ENCODE assay signal across 1 cellular context in the genomic region with DNA sequence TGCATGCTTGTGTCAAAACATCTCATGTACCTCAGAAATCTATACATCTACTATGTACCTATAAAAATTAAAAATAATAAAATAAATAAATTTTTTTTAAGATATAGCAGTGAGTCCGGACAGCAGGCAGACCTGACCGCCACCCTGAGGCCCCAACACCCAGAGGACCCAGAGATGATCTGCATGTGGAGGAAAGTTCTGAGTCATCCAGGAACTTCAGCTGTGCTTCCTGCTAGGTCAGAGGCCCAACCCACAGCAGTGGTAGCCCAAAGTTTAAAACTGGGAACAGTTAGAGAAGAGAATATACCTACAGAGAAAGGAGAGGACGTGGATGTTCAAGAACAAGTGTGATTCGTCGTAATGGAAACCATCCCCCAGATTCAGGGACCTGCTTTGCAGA.
TF ChIP-seq lines count a peak whose summit lies in the region.

No MANE protein-coding gene starts in this region.

TF ChIP-seq in HCT116, 20 proteins besides CTCF, POLR2A, EP300 and RAD21:
- TF ChIP-seq SRF (IDR thresholded peaks at IDR 0.05; ENCODE audit: low read depth) (no peak), SP1 (IDR thresholded peaks at IDR 0.05; ENCODE audit: low read depth) (no peak), POLR2AphosphoS5 (IDR thresholded peaks at IDR 0.05; ENCODE audit: low read depth, low read length) (no peak), CEBPB (IDR thresholded peaks at IDR 0.05; ENCODE audit: low read depth) (no peak), JUND (IDR thresholded peaks at IDR 0.05) (no peak), SIN3A (IDR thresholded peaks at IDR 0.05; ENCODE audit: low read depth) (no peak), TCF7L2 (IDR thresholded peaks at IDR 0.05; ENCODE audit: borderline replicate concordance, extremely low read depth, insufficient read depth, insufficient read length) (no peak), EGR1 (IDR thresholded peaks at IDR 0.05; ENCODE audit: low read depth) (no peak), ZNF274 (IDR thresholded peaks at IDR 0.05; ENCODE audit: low read depth, low read length) (no peak)
- TF ChIP-seq, protein P1, sequence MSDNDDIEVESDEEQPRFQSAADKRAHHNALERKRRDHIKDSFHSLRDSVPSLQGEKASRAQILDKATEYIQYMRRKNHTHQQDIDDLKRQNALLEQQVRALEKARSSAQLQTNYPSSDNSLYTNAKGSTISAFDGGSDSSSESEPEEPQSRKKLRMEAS (IDR thresholded peaks at IDR 0.05): no peak
- TF ChIP-seq, protein P2, sequence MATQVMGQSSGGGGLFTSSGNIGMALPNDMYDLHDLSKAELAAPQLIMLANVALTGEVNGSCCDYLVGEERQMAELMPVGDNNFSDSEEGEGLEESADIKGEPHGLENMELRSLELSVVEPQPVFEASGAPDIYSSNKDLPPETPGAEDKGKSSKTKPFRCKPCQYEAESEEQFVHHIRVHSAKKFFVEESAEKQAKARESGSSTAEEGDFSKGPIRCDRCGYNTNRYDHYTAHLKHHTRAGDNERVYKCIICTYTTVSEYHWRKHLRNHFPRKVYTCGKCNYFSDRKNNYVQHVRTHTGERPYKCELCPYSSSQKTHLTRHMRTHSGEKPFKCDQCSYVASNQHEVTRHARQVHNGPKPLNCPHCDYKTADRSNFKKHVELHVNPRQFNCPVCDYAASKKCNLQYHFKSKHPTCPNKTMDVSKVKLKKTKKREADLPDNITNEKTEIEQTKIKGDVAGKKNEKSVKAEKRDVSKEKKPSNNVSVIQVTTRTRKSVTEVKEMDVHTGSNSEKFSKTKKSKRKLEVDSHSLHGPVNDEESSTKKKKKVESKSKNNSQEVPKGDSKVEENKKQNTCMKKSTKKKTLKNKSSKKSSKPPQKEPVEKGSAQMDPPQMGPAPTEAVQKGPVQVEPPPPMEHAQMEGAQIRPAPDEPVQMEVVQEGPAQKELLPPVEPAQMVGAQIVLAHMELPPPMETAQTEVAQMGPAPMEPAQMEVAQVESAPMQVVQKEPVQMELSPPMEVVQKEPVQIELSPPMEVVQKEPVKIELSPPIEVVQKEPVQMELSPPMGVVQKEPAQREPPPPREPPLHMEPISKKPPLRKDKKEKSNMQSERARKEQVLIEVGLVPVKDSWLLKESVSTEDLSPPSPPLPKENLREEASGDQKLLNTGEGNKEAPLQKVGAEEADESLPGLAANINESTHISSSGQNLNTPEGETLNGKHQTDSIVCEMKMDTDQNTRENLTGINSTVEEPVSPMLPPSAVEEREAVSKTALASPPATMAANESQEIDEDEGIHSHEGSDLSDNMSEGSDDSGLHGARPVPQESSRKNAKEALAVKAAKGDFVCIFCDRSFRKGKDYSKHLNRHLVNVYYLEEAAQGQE (IDR thresholded peaks at IDR 0.05; ENCODE audit: low read depth): no peak
